1 cellular context compared by ENCODE assay signal in the genomic region with DNA sequence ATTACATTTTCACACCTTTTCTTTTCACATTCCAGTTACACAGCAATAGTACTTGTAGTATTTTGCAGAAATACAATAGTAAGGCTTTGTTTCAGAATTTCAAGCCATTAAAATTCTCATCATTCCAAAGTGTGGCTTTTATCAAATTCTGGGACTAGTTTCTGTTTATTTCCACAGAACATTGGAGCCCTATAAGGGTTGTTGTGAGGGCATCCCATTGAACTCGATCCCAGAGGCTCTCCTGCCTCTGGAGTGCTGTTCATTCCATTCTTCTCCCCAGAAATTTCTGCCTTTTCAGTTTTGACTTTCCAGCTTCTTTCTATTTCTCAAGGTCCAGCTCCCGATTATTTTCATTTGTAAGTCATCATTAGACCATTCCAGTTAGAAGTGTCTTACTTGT.
TF ChIP-seq lines count a peak whose summit lies in the region.

No MANE protein-coding gene starts in this region.

TF ChIP-seq in GM23338, 12 proteins besides CTCF, POLR2A, EP300 and RAD21 (continued from another document):
- TF ChIP-seq ZNF462 (CRISPR knock-in tag; IDR thresholded peaks at IDR 0.05), result no peak
- TF ChIP-seq JUNB (IDR thresholded peaks at IDR 0.05; ENCODE audit: unreplicated experiment), result no peak
- TF ChIP-seq STAT1 (IDR thresholded peaks at IDR 0.05; ENCODE audit: unreplicated experiment), result no peak
- TF ChIP-seq, protein P1, sequence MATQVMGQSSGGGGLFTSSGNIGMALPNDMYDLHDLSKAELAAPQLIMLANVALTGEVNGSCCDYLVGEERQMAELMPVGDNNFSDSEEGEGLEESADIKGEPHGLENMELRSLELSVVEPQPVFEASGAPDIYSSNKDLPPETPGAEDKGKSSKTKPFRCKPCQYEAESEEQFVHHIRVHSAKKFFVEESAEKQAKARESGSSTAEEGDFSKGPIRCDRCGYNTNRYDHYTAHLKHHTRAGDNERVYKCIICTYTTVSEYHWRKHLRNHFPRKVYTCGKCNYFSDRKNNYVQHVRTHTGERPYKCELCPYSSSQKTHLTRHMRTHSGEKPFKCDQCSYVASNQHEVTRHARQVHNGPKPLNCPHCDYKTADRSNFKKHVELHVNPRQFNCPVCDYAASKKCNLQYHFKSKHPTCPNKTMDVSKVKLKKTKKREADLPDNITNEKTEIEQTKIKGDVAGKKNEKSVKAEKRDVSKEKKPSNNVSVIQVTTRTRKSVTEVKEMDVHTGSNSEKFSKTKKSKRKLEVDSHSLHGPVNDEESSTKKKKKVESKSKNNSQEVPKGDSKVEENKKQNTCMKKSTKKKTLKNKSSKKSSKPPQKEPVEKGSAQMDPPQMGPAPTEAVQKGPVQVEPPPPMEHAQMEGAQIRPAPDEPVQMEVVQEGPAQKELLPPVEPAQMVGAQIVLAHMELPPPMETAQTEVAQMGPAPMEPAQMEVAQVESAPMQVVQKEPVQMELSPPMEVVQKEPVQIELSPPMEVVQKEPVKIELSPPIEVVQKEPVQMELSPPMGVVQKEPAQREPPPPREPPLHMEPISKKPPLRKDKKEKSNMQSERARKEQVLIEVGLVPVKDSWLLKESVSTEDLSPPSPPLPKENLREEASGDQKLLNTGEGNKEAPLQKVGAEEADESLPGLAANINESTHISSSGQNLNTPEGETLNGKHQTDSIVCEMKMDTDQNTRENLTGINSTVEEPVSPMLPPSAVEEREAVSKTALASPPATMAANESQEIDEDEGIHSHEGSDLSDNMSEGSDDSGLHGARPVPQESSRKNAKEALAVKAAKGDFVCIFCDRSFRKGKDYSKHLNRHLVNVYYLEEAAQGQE (IDR thresholded peaks at IDR 0.05; ENCODE audit: unreplicated experiment), result no peak
- no peak for TF ChIP-seq ZNF331 (CRISPR knock-in tag; IDR thresholded peaks at IDR 0.05; ENCODE audit: low read depth)
- TF ChIP-seq EZH2phosphoT487 (IDR thresholded peaks at IDR 0.05; ENCODE audit: unreplicated experiment), result no peak
- TF ChIP-seq CREB1 (CRISPR knock-in tag; IDR thresholded peaks at IDR 0.05; ENCODE audit: low read depth), result no peak
- no peak for TF ChIP-seq POLR2AphosphoS5 (IDR thresholded peaks at IDR 0.05; ENCODE audit: low read depth)
